8 cellular contexts compared by ENCODE assay signal in the genomic region with DNA sequence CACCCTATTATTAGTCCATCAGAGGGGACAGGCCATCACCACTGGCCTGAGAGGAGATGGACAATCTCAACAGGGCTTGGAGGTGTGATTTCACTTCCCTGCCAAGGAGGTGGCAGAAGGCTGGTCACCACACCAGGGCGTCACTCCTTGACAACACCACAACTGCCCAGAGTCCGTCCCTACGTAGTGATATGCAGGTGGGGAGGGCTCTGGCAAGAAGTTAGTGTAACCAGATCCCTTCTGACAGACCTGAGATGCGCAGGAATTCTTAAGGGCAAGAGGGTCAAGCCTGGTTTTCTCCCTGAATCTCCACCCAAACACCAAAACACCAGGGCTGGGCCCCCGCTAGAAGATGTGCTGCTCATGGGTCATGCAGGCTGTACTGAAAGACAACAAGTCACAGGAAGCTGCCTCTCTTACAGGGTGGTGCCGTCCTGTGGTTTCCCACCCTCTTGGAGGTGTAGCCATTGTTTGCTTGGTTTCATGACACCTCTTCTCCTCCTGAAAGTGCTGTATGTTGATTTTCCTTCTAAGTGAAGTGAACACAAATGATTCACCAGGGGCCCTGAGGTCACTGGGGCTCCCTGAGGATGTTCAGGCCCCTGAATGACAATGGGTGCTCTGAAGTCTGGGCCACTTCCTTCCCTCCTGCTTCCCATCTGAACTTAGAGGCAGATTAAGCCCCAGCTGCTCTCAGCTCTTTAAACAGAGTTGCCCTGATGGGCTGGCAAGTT. TPM values are rescaled to one million over a fixed set of nuclear protein-coding genes. Genes with fewer than 3 reads are reported as not detected.
DNase-seq lines count a peak whose midpoint lies in the region; ATAC-seq and TF ChIP-seq lines count a peak whose summit lies in the region.

No MANE protein-coding gene starts in this region.

- no peaks in the 10 kb centered on the region for H3K27me3 Mint-ChIP-seq in endodermal cell (ENCODE audit: insufficient read depth)

- DNase-seq in H7 (peak; percentile 76), endodermal cell (peak; percentile 92), posterior cingulate gyrus (no peak), GM13976 (ENCODE audit: low spot score) (no peak), NCI-H1105 (lab: John Stamatoyannopoulos, UW) (no peak)
- DNase-seq in activated CD4-positive, CD25-positive, alpha-beta regulatory T cell treated with anti-CD3 and anti-CD28 coated beads, Interleukin-2, amount 50 U/mL, for 72 hours: peak; percentile 36
- DNase-seq in stimulated activated CD4-positive, alpha-beta T cell treated with anti-CD3 and anti-CD28 coated beads, TNF-alpha, amount 100 ng/mL, for 24 hours (ENCODE audit: low read depth in 3 of 3): peak; percentile 33 to 69 (median 36)

- ATAC-seq in GM18517 (IDR thresholded peaks at IDR 0.05; ENCODE audit: unreplicated experiment): no peak

- in situ Hi-C loops in GM13976 (cut with MboI; ENCODE audit: low sequenced_read_pairs, unreplicated experiment): no loop called here

- H3K4me3 ChIP-seq in H7 (ENCODE audit: insufficient read depth, low read depth, low read length): no peak overlapping the region
- H3K4me3 ChIP-seq in endodermal cell (ENCODE audit: low read length): no peak overlapping the region

- H3K36me3 ChIP-seq in H7 (replicated peaks; ENCODE audit: control insufficient read depth, insufficient read depth, low read length) (no peaks in the 10 kb centered on the region), endodermal cell (ENCODE audit: control insufficient read depth, insufficient read depth, low read length) (peaks cover 5% of the 10 kb centered on the region)

- no peak overlapping the region for H3K4me3 Mint-ChIP-seq in endodermal cell

- peaks cover 12% of the 10 kb centered on the region for H3K4me1 ChIP-seq in endodermal cell (ENCODE audit: control insufficient read depth, insufficient read depth, low read length)

- intact Hi-C loops in posterior cingulate gyrus (cut with DNase I): no loop called here

- H3K9me3 Mint-ChIP-seq in endodermal cell: no peaks in the 10 kb centered on the region

- H3K27ac Mint-ChIP-seq in endodermal cell: peak overlapping the region; percentile 88

- TF ChIP-seq CTCF in endodermal cell (conservative IDR thresholded peaks at IDR 0.05): no peak
- no peak for TF ChIP-seq CTCF in GM13976 (IDR thresholded peaks at IDR 0.05; ENCODE audit: borderline replicate concordance, control extremely low read depth, extremely low read depth, insufficient read depth, missing control alignments)

- no peak overlapping the region for H3K9ac ChIP-seq in endodermal cell (ENCODE audit: extremely low read depth, low read length, poor library complexity, severe bottlenecking)

- H3K27me3 ChIP-seq in H7 (ENCODE audit: control insufficient read depth, insufficient read depth, low read length): no peaks in the 10 kb centered on the region
- H3K27me3 ChIP-seq in endodermal cell (ENCODE audit: control insufficient read depth, insufficient read depth, low read length, poor library complexity, severe bottlenecking): no peaks in the 10 kb centered on the region

- 20 to 45% methylated on average over 2 to 6 of the region's 6 CpGs for WGBS in endodermal cell (ENCODE audit: insufficient coverage in 1 of 2, insufficient read length in 1 of 2), 2 experiments

- no peak overlapping the region for H3K27ac ChIP-seq in endodermal cell (ENCODE audit: low read depth, low read length)

- H3K36me3 Mint-ChIP-seq in endodermal cell (ENCODE audit: low read depth): peaks cover 13% of the 10 kb centered on the region

- H3K9me3 ChIP-seq in endodermal cell (ENCODE audit: control insufficient read depth, low read length): peaks cover 6% of the 10 kb centered on the region

- peaks cover 48% of the 10 kb centered on the region for H3K4me1 Mint-ChIP-seq in endodermal cell

RNA-seq across cellular contexts. Expression of gene ATXN7L1, which starts 27.1 kb away (rescaled TPM):
- 10.8 and 12.7 TPM in 2 replicates for total RNA-seq in H7 (2014; rRNA removed; shearing (Covaris generic))
- 10 to 100 TPM; 16.9 to 30.4 TPM for total RNA-seq in endodermal cell
- 11.4 TPM for polyA plus RNA-seq in endodermal cell (2013, experiment 1 of 2)
- 8.7 TPM for polyA plus RNA-seq in endodermal cell (2013, experiment 2 of 2)

Comparison
In these comparisons a context has a peak if more than half of its experiments do, and no peak if none do; other contexts are left out.
1. DNase-seq: peak in H7 (single experiment), activated CD4-positive, CD25-positive, alpha-beta regulatory T cell treated with anti-CD3 and anti-CD28 coated beads, Interleukin-2, amount 50 U/mL, for 72 hours (single experiment), endodermal cell (single experiment) and stimulated activated CD4-positive, alpha-beta T cell treated with anti-CD3 and anti-CD28 coated beads, TNF-alpha, amount 100 ng/mL, for 24 hours (3 of 3); none in posterior cingulate gyrus (0 of 10), GM13976 (single experiment) and NCI-H1105 (single experiment).